ENCODE assay signal across 23 cellular contexts in genomic region chr14:101495284-101495683, GRCh38.
DNase-seq lines count a peak whose midpoint lies in the region; ATAC-seq, FAIRE-seq and TF ChIP-seq lines count a peak whose summit lies in the region.
"Had no signal": no experiment of that assay in that cellular context is flagged by ENCODE, and none has a peak within 500 bp of the region (broad histone marks: within the 10 kb centered on the region; RNA-seq: fewer than 3 reads in every experiment).

No MANE protein-coding gene starts in this region.

- in situ Hi-C loops in transverse colon (cut with MboI; ENCODE audit: low pct_ligation_motif_present in 1 of 4, low pct_unique_long_range_greater_than_20kb in 1 of 4, low sequenced_read_pairs in 3 of 4), result no loop called here

- H3K4me3 ChIP-seq in body of pancreas (no peak overlapping the region), right lobe of liver (no peak overlapping the region), testis (no peak overlapping the region), transverse colon (no peak overlapping the region)
- H3K4me3 ChIP-seq: BLaER1, GM12878, GM23248 had no signal

- WGBS in body of pancreas, 2 donors, result 89% methylated on average over 3 of the region's 3 CpGs
- WGBS in right lobe of liver (ENCODE audit: insufficient coverage, low coverage, low lambda C conversion rate, missing lambda C conversion rate), result 60% methylated on average over 1 of the region's 3 CpGs
- WGBS in testis, 2 donors, result 85 to 94% methylated on average over 3 of the region's 3 CpGs
- 74 to 89% methylated on average over 3 of the region's 3 CpGs for WGBS in transverse colon (ENCODE audit: low coverage in 1 of 2), 2 donors

- TF ChIP-seq POLR2A in body of pancreas (IDR thresholded peaks at IDR 0.05) (no peak), right lobe of liver (IDR thresholded peaks at IDR 0.05) (no peak), testis (IDR thresholded peaks at IDR 0.05) (no peak), transverse colon (IDR thresholded peaks at IDR 0.05) (no peak)

- intact Hi-C loops in body of pancreas (cut with DNase I), result no loop called here
- intact Hi-C loops in right lobe of liver (cut with DNase I), result no loop called here
- intact Hi-C loops in testis (cut with DNase I; ENCODE audit: low total_unique reads), result no loop called here
- intact Hi-C loops in transverse colon (cut with DNase I; ENCODE audit: low total_unique reads), result no loop called here

- H3K27ac ChIP-seq in body of pancreas (no peak overlapping the region), right lobe of liver (peak overlapping the region in 1 of 3 donors; percentile 77), testis (no peak overlapping the region), transverse colon (no peak overlapping the region)
- H3K27ac ChIP-seq: BLaER1, GM23248, KMS-11 had no signal

- H3K9me3 ChIP-seq in body of pancreas (no peaks in the 10 kb centered on the region), right lobe of liver (no peaks in the 10 kb centered on the region), testis (no peaks in the 10 kb centered on the region), transverse colon (no peaks in the 10 kb centered on the region)

- ATAC-seq in body of pancreas, result no peak
- ATAC-seq in right lobe of liver, result no peak
- ATAC-seq: CD8-positive, alpha-beta T cell; GM12878; PC-3 had no signal

- no peaks in the 10 kb centered on the region for H3K36me3 ChIP-seq in body of pancreas (replicated peaks in 1 of 2; ENCODE audit: insufficient read depth in 1 of 2, low read depth in 2 of 2)
- no peaks in the 10 kb centered on the region for H3K36me3 ChIP-seq in right lobe of liver
- H3K36me3 ChIP-seq in testis (ENCODE audit: low read depth, missing control alignments), result no peaks in the 10 kb centered on the region
- no peaks in the 10 kb centered on the region for H3K36me3 ChIP-seq in transverse colon
- H3K36me3 ChIP-seq: BLaER1 had no signal

- no peak for TF ChIP-seq EP300 in transverse colon (IDR thresholded peaks at IDR 0.05; ENCODE audit: low read depth)

- TF ChIP-seq CTCF in body of pancreas (IDR thresholded peaks at IDR 0.05) (no peak), right lobe of liver (IDR thresholded peaks at IDR 0.05) (no peak), testis (IDR thresholded peaks at IDR 0.05) (no peak), transverse colon (IDR thresholded peaks at IDR 0.05) (no peak)

- no peak for FAIRE-seq in frontal cortex (lab: Jason Lieb, UNC)
- FAIRE-seq: GM12878, GM19239 had no signal

- H3K4me1 ChIP-seq in body of pancreas (peaks cover 24% of the 10 kb centered on the region), right lobe of liver (peaks cover 0 to 23% (median 7%) of the 10 kb centered on the region in 4 donors), testis (peaks cover 27% of the 10 kb centered on the region), transverse colon (peaks cover 0 to 9% (median 0%) of the 10 kb centered on the region in 4 donors)
- H3K4me1 ChIP-seq: BLaER1 had no signal

- H3K27me3 ChIP-seq in body of pancreas, result no peaks in the 10 kb centered on the region
- no peaks in the 10 kb centered on the region for H3K27me3 ChIP-seq in right lobe of liver
- H3K27me3 ChIP-seq in testis, result no peaks in the 10 kb centered on the region
- H3K27me3 ChIP-seq in transverse colon, result peaks cover 6% of the 10 kb centered on the region
- H3K27me3 ChIP-seq: BLaER1 had no signal

- DNase-seq in Daoy (ENCODE audit: low read depth) (peak; percentile 29), body of pancreas (peak in 3 of 4 donors; percentile 2 to 4 (median 3)), right lobe of liver (peak in 2 of 3 donors; percentile 18 to 20), testis (peak; percentile 7), transverse colon (no peak), frontal cortex (ENCODE audit: low spot score in 2 of 2) (no peak), NCI-H82 treated with DMSO at 0.1 percent for 48 hours (lab: John Stamatoyannopoulos, UW; ENCODE audit: unreplicated experiment) (no peak)
- DNase-seq: Calu3, EL, GM23248, NCI-H1417, NCI-H187, NCI-H226, NCI-H524, NCI-H82, PC-3, RPMI8226, SIG-M5 had no signal

Comparison
In these comparisons a context has a peak if more than half of its experiments do, and no peak if none do; other contexts are left out.
1. DNase-seq: peak in Daoy (single experiment), body of pancreas (3 of 4), right lobe of liver (2 of 3) and testis (single experiment); none in transverse colon (single experiment), frontal cortex (0 of 2) and NCI-H82 treated with DMSO at 0.1 percent for 48 hours (single experiment).